8 cellular contexts compared by ENCODE assay signal in the genomic region with DNA sequence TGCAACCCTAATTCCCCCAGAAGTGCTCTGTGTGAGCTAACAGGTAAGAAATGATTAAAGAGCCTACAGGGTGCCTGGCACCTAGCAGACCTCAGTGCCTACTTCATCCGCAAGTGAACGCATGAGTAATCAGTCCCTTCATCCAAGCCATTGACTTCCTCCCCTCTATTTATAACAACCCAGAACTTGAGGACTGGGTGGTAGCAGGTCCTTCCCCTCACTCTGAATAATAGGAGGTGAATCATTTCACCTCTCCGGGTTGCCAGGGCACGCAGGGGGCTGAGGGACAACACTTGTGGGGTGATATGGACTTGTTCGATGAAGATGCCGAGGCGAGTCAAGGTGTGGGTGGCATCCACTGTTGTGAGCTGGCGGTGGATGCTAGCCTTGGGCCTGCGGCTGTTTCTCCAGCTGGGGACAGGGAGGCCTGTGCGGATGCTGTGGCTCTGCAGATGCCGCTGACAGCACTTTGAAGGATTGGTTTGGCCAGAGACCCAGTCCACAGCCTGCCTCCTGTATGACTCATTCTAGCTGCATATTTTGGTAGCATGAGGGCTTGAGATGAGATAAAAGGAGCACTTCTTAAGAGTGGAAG. TPM values are rescaled to one million over a fixed set of nuclear protein-coding genes. Genes with fewer than 3 reads are reported as not detected.
DNase-seq lines count a peak whose midpoint lies in the region; ATAC-seq and TF ChIP-seq lines count a peak whose summit lies in the region.

No MANE protein-coding gene starts in this region.

- H3K27me3 ChIP-seq in esophagus muscularis mucosa (no peaks in the 10 kb centered on the region), transverse colon (no peaks in the 10 kb centered on the region)

- H3K36me3 ChIP-seq in esophagus muscularis mucosa (no peaks in the 10 kb centered on the region), transverse colon (no peaks in the 10 kb centered on the region)

- H3K4me1 ChIP-seq in esophagus muscularis mucosa (peaks cover 30 to 62% (median 57%) of the 10 kb centered on the region in 4 donors), transverse colon (peaks cover 13 to 58% (median 29%) of the 10 kb centered on the region in 4 donors)

- in situ Hi-C loops in transverse colon (cut with MboI; ENCODE audit: low pct_ligation_motif_present in 1 of 4, low pct_unique_long_range_greater_than_20kb in 1 of 4, low sequenced_read_pairs in 3 of 4), result no loop called here

- H3K27ac ChIP-seq in esophagus muscularis mucosa (replicated peaks in 1 of 4) (peak overlapping the region; percentile 76 to 83 (median 80)), transverse colon (peak overlapping the region; percentile 79 to 90 (median 84))

- TF ChIP-seq CTCF in HFF-Myc (IDR thresholded peaks at IDR 0.05; ENCODE audit: low read depth, low read length, missing control alignments) (no peak), esophagus muscularis mucosa (IDR thresholded peaks at IDR 0.05) (no peak), transverse colon (IDR thresholded peaks at IDR 0.05) (no peak)

- DNase-seq in DMS79 treated with DMSO at 0.1 percent for 48 hours (lab: John Stamatoyannopoulos, UW) (peak; percentile 88), HFF-Myc (ENCODE audit: extremely low read depth, low read depth) (peak; percentile 84), NCI-H2196 treated with DMSO at 0.1 percent for 48 hours (lab: John Stamatoyannopoulos, UW; ENCODE audit: unreplicated experiment) (peak; percentile 26), activated T-cell treated with anti-CD3 and anti-CD28 coated beads for 1 hour (ENCODE audit: low read depth) (peak; percentile 57), esophagus muscularis mucosa (ENCODE audit: extremely low spot score) (no peak), occipital lobe (lab: John Stamatoyannopoulos, UW) (peak; percentile 82), transverse colon (peak; percentile 51)

- H3K4me3 ChIP-seq in HFF-Myc (replicated peaks; ENCODE audit: low read depth, low read length) (no peak overlapping the region), esophagus muscularis mucosa (no peak overlapping the region), transverse colon (no peak overlapping the region)

- no peak for TF ChIP-seq EP300 in esophagus muscularis mucosa (IDR thresholded peaks at IDR 0.05)
- no peak for TF ChIP-seq EP300 in transverse colon (IDR thresholded peaks at IDR 0.05; ENCODE audit: low read depth)

- TF ChIP-seq POLR2A in esophagus muscularis mucosa (IDR thresholded peaks at IDR 0.05; ENCODE audit: low read depth) (no peak), transverse colon (IDR thresholded peaks at IDR 0.05) (no peak)

- 28% methylated on average over 11 of the region's 11 CpGs for WGBS in esophagus muscularis mucosa
- WGBS in transverse colon (ENCODE audit: low coverage in 1 of 2), 2 donors, result 43 to 62% methylated on average over 4 to 11 of the region's 11 CpGs

- H3K9me3 ChIP-seq in esophagus muscularis mucosa, result no peaks in the 10 kb centered on the region
- H3K9me3 ChIP-seq in transverse colon, result no peaks in the 10 kb centered on the region

- no peak for ATAC-seq in GM18502 (IDR thresholded peaks at IDR 0.05; ENCODE audit: poor library complexity, unreplicated experiment)

- intact Hi-C loops in esophagus muscularis mucosa (cut with DNase I), result no loop called here
- intact Hi-C loops in transverse colon (cut with DNase I; ENCODE audit: low total_unique reads), result no loop called here

RNA-seq across cellular contexts. Expression of gene SORL1, which starts 12.3 kb away (rescaled TPM):
- total RNA-seq in esophagus muscularis mucosa (10 to 100 TPM in 1 of 4 donors, 1 to 10 TPM in 3; 3.0 to 12.3 (median 8.1) TPM), occipital lobe (76.3 TPM), transverse colon (100 to 1,000 TPM in 3 of 4 donors, 10 to 100 TPM in 1; 81.6 to 338 (median 129) TPM)
